Comparison of ENCODE assay signal across 15 cellular contexts in genomic region chr3:101816215-101817149, GRCh38. TPM values are rescaled to one million over a fixed set of nuclear protein-coding genes. Genes with fewer than 3 reads are reported as not detected.
DNase-seq lines count a peak whose midpoint lies in the region; ATAC-seq, FAIRE-seq and TF ChIP-seq lines count a peak whose summit lies in the region.
"Had no signal": no experiment of that assay in that cellular context is flagged by ENCODE, and none has a peak within 500 bp of the region (broad histone marks: within the 10 kb centered on the region; RNA-seq: fewer than 3 reads in every experiment).

No MANE protein-coding gene starts in this region.

- CTCF ChIA-PET in RWPE1 (lab: Yijun Ruan, JAX): no interaction called here

- TF ChIP-seq CTCF in RWPE1 (conservative IDR thresholded peaks at IDR 0.05; ENCODE audit: low read depth): no peak
- no peak for TF ChIP-seq CTCF in neural crest cell (conservative IDR thresholded peaks at IDR 0.05)
- no peak for TF ChIP-seq CTCF in endothelial cell (IDR thresholded peaks at IDR 0.05; ENCODE audit: unreplicated experiment)

- POLR2A ChIA-PET in RWPE1 (lab: Yijun Ruan, JAX; ENCODE audit: low non-redundant PET): interaction anchor here (1.5 kb wide), 1 partner anchor 33 kb away, joined by 7 read pairs; the partner anchor contains the start of gene NFKBIZ

- FAIRE-seq in GM12891 (lab: Jason Lieb, UNC): peak; percentile 64

- no peak for TF ChIP-seq POLR2A in GM12891 (IDR thresholded peaks at IDR 0.05; ENCODE audit: low read depth, low read length)

- no peaks in the 10 kb centered on the region for H3K4me1 Mint-ChIP-seq in neural crest cell
- H3K4me1 Mint-ChIP-seq in endothelial cell (ENCODE audit: unreplicated experiment): no peaks in the 10 kb centered on the region

- peak overlapping the region; percentile 45 for H3K27ac Mint-ChIP-seq in neural crest cell (ENCODE audit: unreplicated experiment)
- H3K27ac Mint-ChIP-seq in endothelial cell (ENCODE audit: unreplicated experiment): no peak overlapping the region
- H3K27ac Mint-ChIP-seq: stimulated activated naive CD8-positive, alpha-beta T cell treated with anti-CD3 and anti-CD28 coated beads, Interleukin-15, amount 100 ng/mL, for 72 hours had no signal

- no peaks in the 10 kb centered on the region for H3K27me3 Mint-ChIP-seq in neural crest cell (ENCODE audit: low read depth)
- H3K27me3 Mint-ChIP-seq in endothelial cell (ENCODE audit: unreplicated experiment): peaks cover 2% of the 10 kb centered on the region
- H3K27me3 Mint-ChIP-seq: stimulated activated naive CD8-positive, alpha-beta T cell treated with anti-CD3 and anti-CD28 coated beads, Interleukin-15, amount 100 ng/mL, for 72 hours had no signal

- H3K4me3 Mint-ChIP-seq in neural crest cell (no peak overlapping the region), endothelial cell (ENCODE audit: unreplicated experiment) (no peak overlapping the region)
- H3K4me3 Mint-ChIP-seq: stimulated activated naive CD8-positive, alpha-beta T cell treated with anti-CD3 and anti-CD28 coated beads, Interleukin-15, amount 100 ng/mL, for 72 hours had no signal

- no peaks in the 10 kb centered on the region for H3K9me3 Mint-ChIP-seq in neural crest cell
- H3K9me3 Mint-ChIP-seq in endothelial cell (ENCODE audit: unreplicated experiment): no peaks in the 10 kb centered on the region
- H3K9me3 Mint-ChIP-seq: stimulated activated naive CD8-positive, alpha-beta T cell treated with anti-CD3 and anti-CD28 coated beads, Interleukin-15, amount 100 ng/mL, for 72 hours had no signal

- H3K36me3 Mint-ChIP-seq in neural crest cell (ENCODE audit: low read depth) (peaks cover 9% of the 10 kb centered on the region), endothelial cell (ENCODE audit: low read depth, unreplicated experiment) (peaks cover 7% of the 10 kb centered on the region)

- no peak overlapping the region for H3K27ac ChIP-seq in RWPE1
- H3K27ac ChIP-seq: BLaER1 had no signal

- DNase-seq in GM12891 (ENCODE audit: insufficient read length, low spot score) (no peak), RWPE1 (ENCODE audit: low spot score) (peak; percentile 51), neural crest cell (ENCODE audit: low read depth, low spot score) (no peak), hippocampal formation (lab: John Stamatoyannopoulos, UW) (no peak), cerebellum (ENCODE audit: low spot score) (no peak), UCSD-AML1 (lab: John Stamatoyannopoulos, UW; ENCODE audit: unreplicated experiment) (no peak), endothelial cell (ENCODE audit: low spot score) (no peak)
- DNase-seq: activated CD4-positive, alpha-beta T cell treated with anti-CD3 and anti-CD28 coated beads, Interleukin-2, amount 50 U/mL, for 4 hours; DMS153; foreskin melanocyte; SHP77; stimulated activated naive CD8-positive, alpha-beta T cell treated with anti-CD3 and anti-CD28 coated beads, Interleukin-15, amount 100 ng/mL, for 72 hours; T-helper 9 cell had no signal

- peak; percentile 76 for ATAC-seq in esophagus mucosa
- ATAC-seq: stimulated activated naive CD8-positive, alpha-beta T cell treated with anti-CD3 and anti-CD28 coated beads, Interleukin-15, amount 100 ng/mL, for 72 hours had no signal

TF ChIP-seq in GM12891, 5 proteins besides CTCF, POLR2A, EP300 and RAD21:
- TF ChIP-seq PAX5 (IDR thresholded peaks at IDR 0.05; ENCODE audit: insufficient read depth, low read length, severe bottlenecking) (no peak), TAF1 (IDR thresholded peaks at IDR 0.05; ENCODE audit: low read depth, low read length) (no peak), POU2F2 (IDR thresholded peaks at IDR 0.05; ENCODE audit: low read depth, low read length) (no peak), POLR2AphosphoS5 (IDR thresholded peaks at IDR 0.05; ENCODE audit: low read depth, low read length) (no peak), SPI1 (IDR thresholded peaks at IDR 0.05; ENCODE audit: low read depth, low read length) (no peak)

RNA-seq across cellular contexts. Expression of gene NFKBIZ, which starts 32.8 kb away (rescaled TPM):
- 30.5 TPM for polyA plus RNA-seq in GM12891 (2012; ENCODE audit: low read depth, missing spikeins)
- 56.3 TPM for total RNA-seq in esophagus mucosa
- total RNA-seq in neural crest cell: 6.2 and 9.9 TPM in 2 replicates
- total RNA-seq in cerebellum: 4.0 TPM
- 20.5 TPM for total RNA-seq in endothelial cell (ENCODE audit: unreplicated experiment)

RNA-seq across cellular contexts. Expression of gene NXPE3, which starts 37.5 kb away (rescaled TPM):
- polyA plus RNA-seq in GM12891 (2012; ENCODE audit: low read depth, missing spikeins): 2.8 TPM
- total RNA-seq in esophagus mucosa (1.8 TPM), neural crest cell (23.0 and 25.7 TPM in 2 replicates), cerebellum (12.3 TPM), endothelial cell (ENCODE audit: unreplicated experiment) (20.3 TPM)
